1 cellular context compared by ENCODE assay signal in genomic region chr13:46578590-46578975, GRCh38.
A peak's percentile ranks its signal among the peaks of the same experiment; 100 is the strongest.
TF ChIP-seq lines count a peak whose summit lies in the region.

No MANE protein-coding gene starts in this region.

TF ChIP-seq in GM12878, 131 proteins besides CTCF, POLR2A, EP300 and RAD21 (continued from another document and continues in another):
- TF ChIP-seq, protein P1, sequence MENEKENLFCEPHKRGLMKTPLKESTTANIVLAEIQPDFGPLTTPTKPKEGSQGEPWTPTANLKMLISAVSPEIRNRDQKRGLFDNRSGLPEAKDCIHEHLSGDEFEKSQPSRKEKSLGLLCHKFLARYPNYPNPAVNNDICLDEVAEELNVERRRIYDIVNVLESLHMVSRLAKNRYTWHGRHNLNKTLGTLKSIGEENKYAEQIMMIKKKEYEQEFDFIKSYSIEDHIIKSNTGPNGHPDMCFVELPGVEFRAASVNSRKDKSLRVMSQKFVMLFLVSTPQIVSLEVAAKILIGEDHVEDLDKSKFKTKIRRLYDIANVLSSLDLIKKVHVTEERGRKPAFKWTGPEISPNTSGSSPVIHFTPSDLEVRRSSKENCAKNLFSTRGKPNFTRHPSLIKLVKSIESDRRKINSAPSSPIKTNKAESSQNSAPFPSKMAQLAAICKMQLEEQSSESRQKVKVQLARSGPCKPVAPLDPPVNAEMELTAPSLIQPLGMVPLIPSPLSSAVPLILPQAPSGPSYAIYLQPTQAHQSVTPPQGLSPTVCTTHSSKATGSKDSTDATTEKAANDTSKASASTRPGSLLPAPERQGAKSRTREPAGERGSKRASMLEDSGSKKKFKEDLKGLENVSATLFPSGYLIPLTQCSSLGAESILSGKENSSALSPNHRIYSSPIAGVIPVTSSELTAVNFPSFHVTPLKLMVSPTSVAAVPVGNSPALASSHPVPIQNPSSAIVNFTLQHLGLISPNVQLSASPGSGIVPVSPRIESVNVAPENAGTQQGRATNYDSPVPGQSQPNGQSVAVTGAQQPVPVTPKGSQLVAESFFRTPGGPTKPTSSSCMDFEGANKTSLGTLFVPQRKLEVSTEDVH (IDR thresholded peaks at IDR 0.05; ENCODE audit: low read depth, partially characterized antibody), result no peak
- TF ChIP-seq IRF4 (IDR thresholded peaks at IDR 0.05; ENCODE audit: low read depth, low read length), result no peak
- peak; percentile 73; the same call in 1 of the 2 replicates for TF ChIP-seq CHD2 (IDR thresholded peaks at IDR 0.05; ENCODE audit: borderline replicate concordance, low read depth, low read length)
- peak; percentile 82 for TF ChIP-seq RELB (IDR thresholded peaks at IDR 0.05; ENCODE audit: low read depth)
- TF ChIP-seq POU2F2 (IDR thresholded peaks at IDR 0.05; ENCODE audit: borderline replicate concordance, low read depth, low read length), result peak; percentile 88; the same call in 1 of the 3 replicates
- TF ChIP-seq NFIC (IDR thresholded peaks at IDR 0.05; ENCODE audit: low read depth, low read length), result peak; percentile 81
- TF ChIP-seq TBL1XR1 (IDR thresholded peaks at IDR 0.05; ENCODE audit: low read depth, low read length), result no peak; the same call in 1 of the 2 replicates
- no peak for TF ChIP-seq SREBF2 (IDR thresholded peaks at IDR 0.05; ENCODE audit: low read length)
- TF ChIP-seq TCF3 (IDR thresholded peaks at IDR 0.05; ENCODE audit: borderline replicate concordance, insufficient read depth, low read depth, low read length), result no peak
- peak; percentile 16; the same call in 1 of the 2 replicates for TF ChIP-seq CREB1 (IDR thresholded peaks at IDR 0.05; ENCODE audit: low read depth)
- TF ChIP-seq, protein P2, sequence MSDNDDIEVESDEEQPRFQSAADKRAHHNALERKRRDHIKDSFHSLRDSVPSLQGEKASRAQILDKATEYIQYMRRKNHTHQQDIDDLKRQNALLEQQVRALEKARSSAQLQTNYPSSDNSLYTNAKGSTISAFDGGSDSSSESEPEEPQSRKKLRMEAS (IDR thresholded peaks at IDR 0.05; ENCODE audit: low read depth, low read length), result peak; percentile 37; the same call in 1 of the 2 replicates
- no peak for TF ChIP-seq ZNF24 (IDR thresholded peaks at IDR 0.05)
- TF ChIP-seq NBN (IDR thresholded peaks at IDR 0.05), result peak; percentile 51; the same call in 1 of the 2 replicates
- peak; percentile 58; the same call in 1 of the 2 replicates for TF ChIP-seq RUNX3 (IDR thresholded peaks at IDR 0.05; ENCODE audit: low read length)
- TF ChIP-seq ATF2 (IDR thresholded peaks at IDR 0.05; ENCODE audit: low read length), result peak; percentile 85
- TF ChIP-seq NRF1 (conservative IDR thresholded peaks at IDR 0.05; ENCODE audit: low read depth, low read length), result no peak
- TF ChIP-seq BCLAF1 (IDR thresholded peaks at IDR 0.05), result no peak
- 0 out of 2 replicates have a peak, but pooled peaks have one; percentile 10 for TF ChIP-seq CHD1 (IDR thresholded peaks at IDR 0.05; ENCODE audit: low read depth, low read length)
- no peak for TF ChIP-seq SRF (IDR thresholded peaks at IDR 0.05; ENCODE audit: low read depth in 2 of 2, low read length in 2 of 2)
- TF ChIP-seq RAD51 (IDR thresholded peaks at IDR 0.05), result no peak
- no peak for TF ChIP-seq KDM1A (IDR thresholded peaks at IDR 0.05; ENCODE audit: borderline replicate concordance)
- 0 out of 2 replicates have a peak, but pooled peaks have one; percentile 8 for TF ChIP-seq SMC3 (IDR thresholded peaks at IDR 0.05; ENCODE audit: borderline replicate concordance, low read length)
- TF ChIP-seq SREBF1 (IDR thresholded peaks at IDR 0.05; ENCODE audit: low read length), result no peak
- TF ChIP-seq, protein P3, sequence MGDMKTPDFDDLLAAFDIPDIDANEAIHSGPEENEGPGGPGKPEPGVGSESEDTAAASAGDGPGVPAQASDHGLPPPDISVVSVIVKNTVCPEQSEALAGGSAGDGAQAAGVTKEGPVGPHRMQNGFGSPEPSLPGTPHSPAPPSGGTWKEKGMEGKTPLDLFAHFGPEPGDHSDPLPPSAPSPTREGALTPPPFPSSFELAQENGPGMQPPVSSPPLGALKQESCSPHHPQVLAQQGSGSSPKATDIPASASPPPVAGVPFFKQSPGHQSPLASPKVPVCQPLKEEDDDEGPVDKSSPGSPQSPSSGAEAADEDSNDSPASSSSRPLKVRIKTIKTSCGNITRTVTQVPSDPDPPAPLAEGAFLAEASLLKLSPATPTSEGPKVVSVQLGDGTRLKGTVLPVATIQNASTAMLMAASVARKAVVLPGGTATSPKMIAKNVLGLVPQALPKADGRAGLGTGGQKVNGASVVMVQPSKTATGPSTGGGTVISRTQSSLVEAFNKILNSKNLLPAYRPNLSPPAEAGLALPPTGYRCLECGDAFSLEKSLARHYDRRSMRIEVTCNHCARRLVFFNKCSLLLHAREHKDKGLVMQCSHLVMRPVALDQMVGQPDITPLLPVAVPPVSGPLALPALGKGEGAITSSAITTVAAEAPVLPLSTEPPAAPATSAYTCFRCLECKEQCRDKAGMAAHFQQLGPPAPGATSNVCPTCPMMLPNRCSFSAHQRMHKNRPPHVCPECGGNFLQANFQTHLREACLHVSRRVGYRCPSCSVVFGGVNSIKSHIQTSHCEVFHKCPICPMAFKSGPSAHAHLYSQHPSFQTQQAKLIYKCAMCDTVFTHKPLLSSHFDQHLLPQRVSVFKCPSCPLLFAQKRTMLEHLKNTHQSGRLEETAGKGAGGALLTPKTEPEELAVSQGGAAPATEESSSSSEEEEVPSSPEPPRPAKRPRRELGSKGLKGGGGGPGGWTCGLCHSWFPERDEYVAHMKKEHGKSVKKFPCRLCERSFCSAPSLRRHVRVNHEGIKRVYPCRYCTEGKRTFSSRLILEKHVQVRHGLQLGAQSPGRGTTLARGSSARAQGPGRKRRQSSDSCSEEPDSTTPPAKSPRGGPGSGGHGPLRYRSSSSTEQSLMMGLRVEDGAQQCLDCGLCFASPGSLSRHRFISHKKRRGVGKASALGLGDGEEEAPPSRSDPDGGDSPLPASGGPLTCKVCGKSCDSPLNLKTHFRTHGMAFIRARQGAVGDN (IDR thresholded peaks at IDR 0.05), result peak; percentile 76; the same call in 1 of the 2 replicates
- TF ChIP-seq ZBTB11 (CRISPR knock-in tag; IDR thresholded peaks at IDR 0.05), result no peak; the same call in 1 of the 2 replicates
- TF ChIP-seq WRNIP1 (IDR thresholded peaks at IDR 0.05; ENCODE audit: borderline replicate concordance, low read depth, low read length), result no peak
- TF ChIP-seq CEBPZ (IDR thresholded peaks at IDR 0.05; ENCODE audit: low read depth, low read length), result no peak
- peak; percentile 62; the same call in 1 of the 2 replicates for TF ChIP-seq EED (IDR thresholded peaks at IDR 0.05; ENCODE audit: low read depth)
- TF ChIP-seq MEF2A (IDR thresholded peaks at IDR 0.05; ENCODE audit: insufficient read depth, low read depth, low read length), result peak; percentile 45; the same call in 1 of the 2 replicates
